In genomic region chr7:128381161-128381821, GRCh38 we compare ENCODE assay signal across 9 cellular contexts. TPM values are rescaled to one million over a fixed set of nuclear protein-coding genes. Genes with fewer than 3 reads are reported as not detected.
DNase-seq lines count a peak whose midpoint lies in the region; ATAC-seq and TF ChIP-seq lines count a peak whose summit lies in the region.
"Had no signal": no experiment of that assay in that cellular context is flagged by ENCODE, and none has a peak within 500 bp of the region (broad histone marks: within the 10 kb centered on the region; RNA-seq: fewer than 3 reads in every experiment).

No MANE protein-coding gene starts in this region.

- intact Hi-C loops in left cardiac atrium (cut with DNase I): no loop called here

- TF ChIP-seq CTCF in 22Rv1 (IDR thresholded peaks at IDR 0.05): peak; percentile 91
- TF ChIP-seq CTCF in thoracic aorta (IDR thresholded peaks at IDR 0.05): peak; percentile 16

- DNase-seq in H7 (peak; percentile 94), left cardiac atrium (peak; percentile 51), thoracic aorta (ENCODE audit: low spot score) (no peak), AG08395 (ENCODE audit: low spot score) (no peak), NK-92 (lab: John Stamatoyannopoulos, UW; ENCODE audit: unreplicated experiment) (no peak), nucleus accumbens (lab: John Stamatoyannopoulos, UW) (no peak)
- peak; percentile 62 to 70 for DNase-seq in activated CD4-positive, alpha-beta T cell treated with anti-CD3 and anti-CD28 coated beads, Interleukin-2, amount 50 U/mL, for 48 hours

- H3K27me3 ChIP-seq in H7 (ENCODE audit: control insufficient read depth, insufficient read depth, low read length) (no peaks in the 10 kb centered on the region), thoracic aorta (replicated peaks; ENCODE audit: insufficient read depth) (no peaks in the 10 kb centered on the region)
- H3K27me3 ChIP-seq: pancreas had no signal

- no peak overlapping the region for H3K4me3 ChIP-seq in H7 (ENCODE audit: insufficient read depth, low read depth, low read length)
- no peak overlapping the region for H3K4me3 ChIP-seq in thoracic aorta
- H3K4me3 ChIP-seq: pancreas had no signal

- H3K36me3 ChIP-seq in H7 (replicated peaks; ENCODE audit: control insufficient read depth, insufficient read depth, low read length) (no peaks in the 10 kb centered on the region), thoracic aorta (no peaks in the 10 kb centered on the region)
- H3K36me3 ChIP-seq: pancreas had no signal

- ATAC-seq in left cardiac atrium: peak in 1 of 2 donors; percentile 73
- no peak for ATAC-seq in thoracic aorta (ENCODE audit: insufficient number of reproducible peaks, low FRiP score, low read depth)

- no peaks in the 10 kb centered on the region for H3K4me1 ChIP-seq in thoracic aorta (ENCODE audit: control insufficient read depth in 1 of 2, low read depth in 2 of 2)
- H3K4me1 ChIP-seq: pancreas had no signal

- no peak overlapping the region for H3K27ac ChIP-seq in 22Rv1
- H3K27ac ChIP-seq in thoracic aorta: no peak overlapping the region
- H3K27ac ChIP-seq: pancreas had no signal

- H3K9me3 ChIP-seq in thoracic aorta: no peaks in the 10 kb centered on the region
- H3K9me3 ChIP-seq: pancreas had no signal

RNA-seq across cellular contexts. Expression of gene PRRT4, which starts 19.8 kb away (rescaled TPM):
- 0.14 and 0.67 TPM in 2 replicates for total RNA-seq in H7 (2014; rRNA removed; shearing (Covaris generic))
- total RNA-seq in left cardiac atrium (1 to 10 TPM; 1.8 to 7.1 TPM), thoracic aorta (1 to 10 TPM; 2.2 to 3.7 TPM)

RNA-seq across cellular contexts. Expression of gene IMPDH1, which starts 28.5 kb away (rescaled TPM):
- 27.2 and 45.7 TPM in 2 replicates for total RNA-seq in H7 (2014; rRNA removed; shearing (Covaris generic))
- total RNA-seq in left cardiac atrium (10 to 100 TPM; 31.2 to 34.1 TPM), thoracic aorta (10 to 100 TPM; 48.1 to 59.7 TPM)

RNA-seq across cellular contexts. Expression of gene RBM28, which starts 37.6 kb away (rescaled TPM):
- total RNA-seq in H7 (2014; rRNA removed; shearing (Covaris generic)): 24.2 and 29.4 TPM in 2 replicates
- total RNA-seq in left cardiac atrium: 10 to 100 TPM; 25.4 to 33.9 TPM
- 10 to 100 TPM; 20.6 to 49.2 TPM for total RNA-seq in thoracic aorta

Comparison
In these comparisons a context has a peak if more than half of its experiments do, and no peak if none do; other contexts are left out.
1. DNase-seq: peak in H7 (single experiment), activated CD4-positive, alpha-beta T cell treated with anti-CD3 and anti-CD28 coated beads, Interleukin-2, amount 50 U/mL, for 48 hours (2 of 2) and left cardiac atrium (single experiment); none in thoracic aorta (single experiment), AG08395 (single experiment), NK-92 (single experiment) and nucleus accumbens (0 of 56).